ENCODE assay signal across 13 cellular contexts in genomic region chr3:21390136-21390535, GRCh38.
DNase-seq lines count a peak whose midpoint lies in the region; ATAC-seq, FAIRE-seq and TF ChIP-seq lines count a peak whose summit lies in the region.
"Had no signal": no experiment of that assay in that cellular context is flagged by ENCODE, and none has a peak within 500 bp of the region (broad histone marks: within the 10 kb centered on the region; RNA-seq: fewer than 3 reads in every experiment).

No MANE protein-coding gene starts in this region.

- peak; percentile 20 for FAIRE-seq in H54 (lab: Jason Lieb, UNC)

- DNase-seq in AG08396 (ENCODE audit: low spot score) (peak; percentile 79), H54 (ENCODE audit: insufficient read length, low spot score) (no peak), glomerular visceral epithelial cell (ENCODE audit: extremely low spot score) (peak; percentile 40), COLO668 (lab: John Stamatoyannopoulos, UW; ENCODE audit: unreplicated experiment) (no peak)
- DNase-seq: activated CD4-positive, CD25-positive, alpha-beta regulatory T cell treated with anti-CD3 and anti-CD28 coated beads, Interleukin-2, amount 50 U/mL, for 72 hours; BE2C; naive B cell; NCI-H146; stimulated activated naive CD8-positive, alpha-beta T cell treated with anti-CD3 and anti-CD28 coated beads, Interleukin-15, Interleukin-2, amounts not matched to agents 100 U/mL and 50 U/mL, for 24 hours had no signal

- no peak for TF ChIP-seq POLR2A in H54 (IDR thresholded peaks at IDR 0.05; ENCODE audit: low read depth, low read length)
- TF ChIP-seq POLR2A in GM18505 (IDR thresholded peaks at IDR 0.05; ENCODE audit: borderline replicate concordance, extremely low read depth, insufficient read depth, insufficient read length) = no peak

- peak; percentile 48; the same call in 2 of the 3 replicates for ATAC-seq in SK-N-SH treated with all-trans-retinoic acid at 6 μM for 48 hours
- no peak for ATAC-seq in GM18505 (IDR thresholded peaks at IDR 0.05; ENCODE audit: unreplicated experiment)
- no peak for ATAC-seq in HG02885 (IDR thresholded peaks at IDR 0.05; ENCODE audit: poor library complexity, unreplicated experiment)
- ATAC-seq in GM21367 (IDR thresholded peaks at IDR 0.05; ENCODE audit: unreplicated experiment) = no peak
- ATAC-seq: stimulated activated naive CD8-positive, alpha-beta T cell treated with anti-CD3 and anti-CD28 coated beads, Interleukin-15, Interleukin-2, amounts not matched to agents 100 U/mL and 50 U/mL, for 24 hours had no signal

TF ChIP-seq in SK-N-SH treated with all-trans-retinoic acid at 6 μM for 48 hours, 23 proteins besides CTCF, POLR2A, EP300 and RAD21:
- TF ChIP-seq TOX (CRISPR knock-in tag; IDR thresholded peaks at IDR 0.05; ENCODE audit: borderline replicate concordance) (no peak), PPARA (CRISPR knock-in tag; IDR thresholded peaks at IDR 0.05; ENCODE audit: borderline replicate concordance) (no peak), CREB5 (CRISPR knock-in tag; IDR thresholded peaks at IDR 0.05; ENCODE audit: low read depth) (no peak), BACH2 (CRISPR knock-in tag; IDR thresholded peaks at IDR 0.05; ENCODE audit: borderline replicate concordance) (no peak), OSR1 (CRISPR knock-in tag; IDR thresholded peaks at IDR 0.05) (no peak), ZNF70 (CRISPR knock-in tag; IDR thresholded peaks at IDR 0.05) (no peak), ISL1 (CRISPR knock-in tag; IDR thresholded peaks at IDR 0.05) (peak; percentile 12; the same call in 1 of the 2 replicates)
TF ChIP-seq in SK-N-SH treated with all-trans-retinoic acid at 6 μM for 48 hours: peak in this region for 1.

Comparison
In these comparisons a context has a peak if more than half of its experiments do, and no peak if none do; other contexts are left out.
1. DNase-seq: peak in AG08396 (single experiment) and glomerular visceral epithelial cell (single experiment); none in H54 (single experiment) and COLO668 (single experiment).